Comparison of ENCODE assay signal across 12 cellular contexts in genomic region chr12:12527820-12528296, GRCh38. TPM values are rescaled to one million over a fixed set of nuclear protein-coding genes. Genes with fewer than 3 reads are reported as not detected.
DNase-seq lines count a peak whose midpoint lies in the region; FAIRE-seq and TF ChIP-seq lines count a peak whose summit lies in the region.
"Had no signal": no experiment of that assay in that cellular context is flagged by ENCODE, and none has a peak within 500 bp of the region (broad histone marks: within the 10 kb centered on the region; RNA-seq: fewer than 3 reads in every experiment).

No MANE protein-coding gene starts in this region.

- TF ChIP-seq CTCF in A673 (conservative IDR thresholded peaks at IDR 0.05; ENCODE audit: low read depth, low read length), result no peak

- peak overlapping the region; percentile 64 to 96 (median 94) for H3K27ac Mint-ChIP-seq in CD4-positive, alpha-beta memory T cell
- H3K27ac Mint-ChIP-seq in activated naive CD8-positive, alpha-beta T cell treated with anti-CD3 and anti-CD28 coated beads for 36 hours, result peak overlapping the region; percentile 82

- H2BK120ac ChIP-seq in mesendoderm (ENCODE audit: low read depth, low read length), result no peak overlapping the region

- no peaks in the 10 kb centered on the region for H3K79me2 ChIP-seq in mesendoderm (ENCODE audit: control insufficient read depth, insufficient read depth, low read length)

- no peak overlapping the region for H2BK15ac ChIP-seq in mesendoderm (replicated peaks; ENCODE audit: low read depth)

- H3K36me3 ChIP-seq in CD4-positive, alpha-beta memory T cell (ENCODE audit: insufficient read depth, low read length), result no peaks in the 10 kb centered on the region
- H3K36me3 ChIP-seq in mesendoderm (ENCODE audit: control insufficient read depth, insufficient read depth, low read length) (no peaks in the 10 kb centered on the region), A673 (ENCODE audit: insufficient read depth, low read length, poor library complexity, severe bottlenecking) (no peaks in the 10 kb centered on the region)
- H3K36me3 ChIP-seq: thoracic aorta had no signal

- H3K23ac ChIP-seq in mesendoderm (ENCODE audit: low read length), result no peak overlapping the region

- H3K9me3 ChIP-seq in CD4-positive, alpha-beta memory T cell (ENCODE audit: control insufficient read depth in 1 of 2, low read length in 2 of 2), result no peaks in the 10 kb centered on the region
- no peaks in the 10 kb centered on the region for H3K9me3 ChIP-seq in A673 (ENCODE audit: low read depth, low read length, poor library complexity, severe bottlenecking)
- H3K9me3 ChIP-seq: thoracic aorta had no signal

- no peaks in the 10 kb centered on the region for H3K27me3 Mint-ChIP-seq in CD4-positive, alpha-beta memory T cell
- H3K27me3 Mint-ChIP-seq in activated naive CD8-positive, alpha-beta T cell treated with anti-CD3 and anti-CD28 coated beads for 36 hours, result no peaks in the 10 kb centered on the region

- POLR2A ChIA-PET in CD4-positive, alpha-beta memory T cell (lab: Charles Lee; ENCODE audit: partially characterized antibody), result interaction anchor here (0.7 to 2.1 kb wide), 23 partner anchors 9 to 209 kb away, joined by 3 to 11 read pairs (median 4); partner anchors contain the start of genes BORCS5 and DUSP16
- POLR2A ChIA-PET in A673 (lab: Charles Lee; ENCODE audit: low non-redundant PET), result no interaction called here

- H3K27me3 ChIP-seq in CD4-positive, alpha-beta memory T cell (ENCODE audit: insufficient read depth, low read length), result no peaks in the 10 kb centered on the region
- no peaks in the 10 kb centered on the region for H3K27me3 ChIP-seq in mesendoderm (ENCODE audit: insufficient read depth, low read length, poor library complexity)
- H3K27me3 ChIP-seq in A673 (replicated peaks; ENCODE audit: insufficient read depth, low read depth, low read length, poor library complexity), result no peaks in the 10 kb centered on the region

- no peak overlapping the region for H3K9ac ChIP-seq in mesendoderm (ENCODE audit: low read length)
- H3K9ac ChIP-seq: GM23248 had no signal

- intact Hi-C loops in CD4-positive, alpha-beta memory T cell (cut with micrococcal nuclease), result loop anchor here (2.0 kb wide), 1 partner anchor 33 kb away; no protein-coding TSS in a partner anchor
- intact Hi-C loops in A673 (cut with micrococcal nuclease; ENCODE audit: unreplicated experiment), result no loop called here

- no peak overlapping the region for H4K5ac ChIP-seq in mesendoderm (ENCODE audit: low read length)

- H2BK5ac ChIP-seq in mesendoderm (ENCODE audit: low read length), result no peak overlapping the region

- H3K18ac ChIP-seq in mesendoderm (ENCODE audit: low read length), result no peak overlapping the region

- no peak overlapping the region for H2AK5ac ChIP-seq in mesendoderm (ENCODE audit: low read length)

- CTCF ChIA-PET in CD4-positive, alpha-beta memory T cell (lab: Charles Lee; ENCODE audit: partially characterized antibody), result interaction anchor here (0.8 to 2.8 kb wide), 11 partner anchors 10 to 209 kb away, joined by 3 to 11 read pairs (median 4); partner anchors contain the start of gene DUSP16
- CTCF ChIA-PET in A673 (lab: Charles Lee), result no interaction called here

- H3K4me1 ChIP-seq in CD4-positive, alpha-beta memory T cell (ENCODE audit: insufficient read depth, low read length), result peaks cover 52% of the 10 kb centered on the region
- no peaks in the 10 kb centered on the region for H3K4me1 ChIP-seq in mesendoderm (ENCODE audit: control insufficient read depth, low read depth, low read length)
- peaks cover 3% of the 10 kb centered on the region for H3K4me1 ChIP-seq in A673 (ENCODE audit: insufficient read depth, low read length, poor library complexity, severe bottlenecking)

- H3K79me1 ChIP-seq in mesendoderm (ENCODE audit: low read length), result peaks cover 4% of the 10 kb centered on the region

- peaks cover 0 to 2% (median 0%) of the 10 kb centered on the region in 8 donors for H3K9me3 Mint-ChIP-seq in CD4-positive, alpha-beta memory T cell
- H3K9me3 Mint-ChIP-seq in activated naive CD8-positive, alpha-beta T cell treated with anti-CD3 and anti-CD28 coated beads for 36 hours, result peaks cover 2% of the 10 kb centered on the region

- H4K8ac ChIP-seq in mesendoderm (ENCODE audit: low read depth, low read length), result no peak overlapping the region

- WGBS in mesendoderm (ENCODE audit: extremely low coverage, insufficient coverage, low lambda C conversion rate), result no CpG with 5 or more reads among the region's 5 CpGs

- peaks cover 37 to 61% (median 52%) of the 10 kb centered on the region in 4 donors for H3K4me1 Mint-ChIP-seq in CD4-positive, alpha-beta memory T cell
- peaks cover 36% of the 10 kb centered on the region for H3K4me1 Mint-ChIP-seq in activated naive CD8-positive, alpha-beta T cell treated with anti-CD3 and anti-CD28 coated beads for 36 hours

- no peak overlapping the region for H3K4me3 ChIP-seq in CD4-positive, alpha-beta memory T cell (ENCODE audit: low read length in 2 of 2)
- H3K4me3 ChIP-seq in mesendoderm (ENCODE audit: low read length) (no peak overlapping the region), A673 (ENCODE audit: low read depth, low read length, poor library complexity, severe bottlenecking) (no peak overlapping the region)
- H3K4me3 ChIP-seq: GM23248, thoracic aorta had no signal

- peak; percentile 59 for FAIRE-seq in GM18507 (lab: Jason Lieb, UNC)

- DNase-seq in CD4-positive, alpha-beta memory T cell, result peak in 3 of 5 donors; percentile 25 to 43 (median 31)
- DNase-seq in GM18507 (ENCODE audit: extremely low spot score, insufficient read length, low read depth) (no peak), mesendoderm (peak; percentile 37), A673 (ENCODE audit: low spot score) (no peak), CD1c-positive myeloid dendritic cell (ENCODE audit: extremely low spot score) (no peak), NCI-H2029 (lab: John Stamatoyannopoulos, UW) (no peak), SKM-1 (lab: John Stamatoyannopoulos, UW; ENCODE audit: unreplicated experiment) (no peak)
- DNase-seq in activated naive CD8-positive, alpha-beta T cell treated with anti-CD3 and anti-CD28 coated beads for 36 hours, result no peak
- DNase-seq: GM23248, MM.1S, T1000 had no signal

- H3K4me2 ChIP-seq in mesendoderm (ENCODE audit: low read length), result no peak overlapping the region

- no peak overlapping the region for H3K56ac ChIP-seq in mesendoderm (ENCODE audit: low read length)

- H3K4ac ChIP-seq in mesendoderm (ENCODE audit: low read depth, low read length), result no peak overlapping the region

- peaks cover 4 to 11% of the 10 kb centered on the region in 2 donors for H3K36me3 Mint-ChIP-seq in CD4-positive, alpha-beta memory T cell
- peaks cover 17% of the 10 kb centered on the region for H3K36me3 Mint-ChIP-seq in activated naive CD8-positive, alpha-beta T cell treated with anti-CD3 and anti-CD28 coated beads for 36 hours

- BruUV-seq in A673 (replicated peaks; lab: Mats Ljungman, UMichigan), result no TSS peak

- H3K27ac ChIP-seq in CD4-positive, alpha-beta memory T cell (ENCODE audit: low read depth, low read length), result peak overlapping the region; percentile 56
- H3K27ac ChIP-seq in mesendoderm (ENCODE audit: low read depth, low read length) (no peak overlapping the region), A673 (ENCODE audit: low read depth, low read length, poor library complexity, severe bottlenecking) (no peak overlapping the region)
- H3K27ac ChIP-seq: GM23248, thoracic aorta had no signal

- H3K4me3 Mint-ChIP-seq in CD4-positive, alpha-beta memory T cell, result peak overlapping the region in 7 of 8 donors; percentile 40 to 80 (median 71)
- H3K4me3 Mint-ChIP-seq in activated naive CD8-positive, alpha-beta T cell treated with anti-CD3 and anti-CD28 coated beads for 36 hours, result no peak overlapping the region

RNA-seq across cellular contexts. Expression of gene DUSP16, which starts 34.8 kb away (rescaled TPM):
- total RNA-seq in CD4-positive, alpha-beta memory T cell, result 100 to 1,000 TPM; 122 to 125 TPM
- 10 to 100 TPM; 16.8 to 22.8 TPM for polyA plus RNA-seq in CD4-positive, alpha-beta memory T cell
- total RNA-seq in activated naive CD8-positive, alpha-beta T cell treated with anti-CD3 and anti-CD28 coated beads for 36 hours, result 10 to 100 TPM; 21.6 to 24.4 TPM
- polyA plus RNA-seq in mesendoderm (2013, experiment 1 of 2), result 17.9 TPM
- 18.7 TPM for polyA plus RNA-seq in mesendoderm (2013, experiment 2 of 2)
- 10.6 TPM in 2 replicates for total RNA-seq in A673 (2021)

Comparison
In these comparisons a context has a peak if more than half of its experiments do, and no peak if none do; other contexts are left out.
1. DNase-seq: peak in CD4-positive, alpha-beta memory T cell (3 of 5) and mesendoderm (single experiment); none in GM18507 (single experiment), activated naive CD8-positive, alpha-beta T cell treated with anti-CD3 and anti-CD28 coated beads for 36 hours (single experiment), A673 (single experiment), CD1c-positive myeloid dendritic cell (single experiment), NCI-H2029 (single experiment) and SKM-1 (single experiment).
2. RNA of gene DUSP16, which starts 34.8 kb away (total RNA-seq): 122 to 125 TPM in CD4-positive, alpha-beta memory T cell; 21.6 to 24.4 TPM in activated naive CD8-positive, alpha-beta T cell treated with anti-CD3 and anti-CD28 coated beads for 36 hours and 10.6 TPM in A673; every median in the first group is over 4 times any median in the second.